Comparison of ENCODE assay signal across 9 cellular contexts in genomic region chr17:45428954-45429337, GRCh38. TPM values are rescaled to one million over a fixed set of nuclear protein-coding genes. Genes with fewer than 3 reads are reported as not detected.
A peak's percentile ranks its signal among the peaks of the same experiment; 100 is the strongest.
DNase-seq lines count a peak whose midpoint lies in the region; ATAC-seq lines count a peak whose summit lies in the region.
"Had no signal": no experiment of that assay in that cellular context is flagged by ENCODE, and none has a peak within 500 bp of the region (broad histone marks: within the 10 kb centered on the region; RNA-seq: fewer than 3 reads in every experiment).

No MANE protein-coding gene starts in this region.

- no peaks in the 10 kb centered on the region for H3K36me3 ChIP-seq in CD8-positive, alpha-beta memory T cell (ENCODE audit: insufficient read depth, low read length)
- no peaks in the 10 kb centered on the region for H3K36me3 ChIP-seq in naive thymus-derived CD4-positive, alpha-beta T cell (ENCODE audit: control insufficient read depth in 2 of 3, insufficient read depth in 3 of 3, low read length in 3 of 3)
- H3K36me3 ChIP-seq: adrenal gland had no signal

- no peak for ATAC-seq in naive thymus-derived CD4-positive, alpha-beta T cell
- ATAC-seq in GM21360 (IDR thresholded peaks at IDR 0.05; ENCODE audit: unreplicated experiment) = no peak
- no peak for ATAC-seq in activated CD4-positive, alpha-beta T cell treated with anti-CD3 and anti-CD28 coated beads for 36 hours

- no peaks in the 10 kb centered on the region for H3K9me3 Mint-ChIP-seq in CD8-positive, alpha-beta memory T cell
- no peaks in the 10 kb centered on the region for H3K9me3 Mint-ChIP-seq in IgD-negative memory B cell
- no peaks in the 10 kb centered on the region for H3K9me3 Mint-ChIP-seq in activated naive CD8-positive, alpha-beta T cell (ENCODE audit: low read depth)
- no peaks in the 10 kb centered on the region for H3K9me3 Mint-ChIP-seq in naive thymus-derived CD4-positive, alpha-beta T cell
- H3K9me3 Mint-ChIP-seq in activated CD4-positive, alpha-beta T cell treated with anti-CD3 and anti-CD28 coated beads for 36 hours (ENCODE audit: low read depth) = no peaks in the 10 kb centered on the region

- H3K36me3 Mint-ChIP-seq in CD8-positive, alpha-beta memory T cell = no peaks in the 10 kb centered on the region
- no peaks in the 10 kb centered on the region for H3K36me3 Mint-ChIP-seq in IgD-negative memory B cell
- H3K36me3 Mint-ChIP-seq in activated naive CD8-positive, alpha-beta T cell = no peaks in the 10 kb centered on the region
- H3K36me3 Mint-ChIP-seq in naive thymus-derived CD4-positive, alpha-beta T cell = peaks cover 0 to 2% (median 0%) of the 10 kb centered on the region in 5 donors
- H3K36me3 Mint-ChIP-seq in activated CD4-positive, alpha-beta T cell treated with anti-CD3 and anti-CD28 coated beads for 36 hours (ENCODE audit: low read depth) = no peaks in the 10 kb centered on the region

- no peak overlapping the region for H3K27ac ChIP-seq in CD8-positive, alpha-beta memory T cell (ENCODE audit: low read depth, low read length)
- no peak overlapping the region for H3K27ac ChIP-seq in naive thymus-derived CD4-positive, alpha-beta T cell (ENCODE audit: low read depth, low read length)

- H3K4me1 Mint-ChIP-seq in CD8-positive, alpha-beta memory T cell = peaks cover 22 to 33% (median 22%) of the 10 kb centered on the region in 3 donors
- peaks cover 18 to 26% (median 22%) of the 10 kb centered on the region in 3 donors for H3K4me1 Mint-ChIP-seq in IgD-negative memory B cell
- H3K4me1 Mint-ChIP-seq in activated naive CD8-positive, alpha-beta T cell (ENCODE audit: low read depth) = peaks cover 18% of the 10 kb centered on the region
- peaks cover 14 to 28% (median 26%) of the 10 kb centered on the region in 7 donors for H3K4me1 Mint-ChIP-seq in naive thymus-derived CD4-positive, alpha-beta T cell
- H3K4me1 Mint-ChIP-seq in activated CD4-positive, alpha-beta T cell treated with anti-CD3 and anti-CD28 coated beads for 36 hours = peaks cover 21% of the 10 kb centered on the region

- peak overlapping the region in 2 of 8 donors; percentile 56 to 85 for H3K27ac Mint-ChIP-seq in CD8-positive, alpha-beta memory T cell
- peak overlapping the region; percentile 87 to 99 (median 96) for H3K27ac Mint-ChIP-seq in IgD-negative memory B cell
- no peak overlapping the region for H3K27ac Mint-ChIP-seq in activated naive CD8-positive, alpha-beta T cell
- H3K27ac Mint-ChIP-seq in naive thymus-derived CD4-positive, alpha-beta T cell = peak overlapping the region in 3 of 9 donors; percentile 15 to 62 (median 43)
- no peak overlapping the region for H3K27ac Mint-ChIP-seq in activated CD4-positive, alpha-beta T cell treated with anti-CD3 and anti-CD28 coated beads for 36 hours

- CTCF ChIA-PET in CD8-positive, alpha-beta memory T cell (lab: Charles Lee) = interaction anchor here (1.0 to 1.8 kb wide), 3 partner anchors 11 to 20 kb away, joined by 3 to 6 read pairs (median 6); no protein-coding TSS in a partner anchor
- CTCF ChIA-PET in naive thymus-derived CD4-positive, alpha-beta T cell (lab: Charles Lee) = interaction anchor here (1.7 kb wide), 1 partner anchor 20 kb away, joined by 4 read pairs; no protein-coding TSS in a partner anchor
- CTCF ChIA-PET in activated CD4-positive, alpha-beta T cell treated with anti-CD3 and anti-CD28 coated beads for 36 hours (lab: Charles Lee) = interaction anchor here (0.6 to 1.7 kb wide), 9 partner anchors 13 to 403 kb away, joined by 3 to 6 read pairs (median 4); no protein-coding TSS in a partner anchor

- no peak overlapping the region for H3K4me3 ChIP-seq in CD8-positive, alpha-beta memory T cell (ENCODE audit: low read length)
- H3K4me3 ChIP-seq in naive thymus-derived CD4-positive, alpha-beta T cell (ENCODE audit: low read length) = no peak overlapping the region
- H3K4me3 ChIP-seq: adrenal gland had no signal

- peaks cover 15% of the 10 kb centered on the region for H3K4me1 ChIP-seq in CD8-positive, alpha-beta memory T cell (ENCODE audit: insufficient read depth, low read length)
- H3K4me1 ChIP-seq in naive thymus-derived CD4-positive, alpha-beta T cell (ENCODE audit: control insufficient read depth in 2 of 2, insufficient read depth in 2 of 2, low read length in 2 of 2) = peaks cover 11 to 14% of the 10 kb centered on the region in 2 donors

- intact Hi-C loops in naive thymus-derived CD4-positive, alpha-beta T cell (cut with micrococcal nuclease) = loop anchor here (2.0 kb wide), 4 partner anchors 18 to 574 kb away; no protein-coding TSS in a partner anchor
- intact Hi-C loops in activated CD4-positive, alpha-beta T cell treated with anti-CD3 and anti-CD28 coated beads for 36 hours (cut with DNase I, micrococcal nuclease) = loop anchor here (5.0 to 10.0 kb wide), 2 partner anchors 163 to 406 kb away; no protein-coding TSS in a partner anchor

- H3K4me3 Mint-ChIP-seq in CD8-positive, alpha-beta memory T cell = peak overlapping the region in 6 of 7 donors; percentile 57 to 84 (median 68)
- H3K4me3 Mint-ChIP-seq in IgD-negative memory B cell = peak overlapping the region; percentile 84 to 95 (median 88)
- H3K4me3 Mint-ChIP-seq in activated naive CD8-positive, alpha-beta T cell = peak overlapping the region; percentile 65
- H3K4me3 Mint-ChIP-seq in naive thymus-derived CD4-positive, alpha-beta T cell = peak overlapping the region; percentile 68 to 81 (median 78)
- no peak overlapping the region for H3K4me3 Mint-ChIP-seq in activated CD4-positive, alpha-beta T cell treated with anti-CD3 and anti-CD28 coated beads for 36 hours

- no peaks in the 10 kb centered on the region for H3K27me3 Mint-ChIP-seq in CD8-positive, alpha-beta memory T cell
- no peaks in the 10 kb centered on the region for H3K27me3 Mint-ChIP-seq in IgD-negative memory B cell
- no peaks in the 10 kb centered on the region for H3K27me3 Mint-ChIP-seq in activated naive CD8-positive, alpha-beta T cell
- no peaks in the 10 kb centered on the region for H3K27me3 Mint-ChIP-seq in naive thymus-derived CD4-positive, alpha-beta T cell
- peaks cover 6% of the 10 kb centered on the region for H3K27me3 Mint-ChIP-seq in activated CD4-positive, alpha-beta T cell treated with anti-CD3 and anti-CD28 coated beads for 36 hours

- DNase-seq in CD8-positive, alpha-beta memory T cell = no peak
- DNase-seq in naive thymus-derived CD4-positive, alpha-beta T cell = no peak
- DNase-seq in NCI-H510A (lab: John Stamatoyannopoulos, UW) (no peak), COLO829 (ENCODE audit: low spot score) (no peak)
- no peak for DNase-seq in activated CD4-positive, alpha-beta T cell treated with anti-CD3 and anti-CD28 coated beads for 36 hours

- no peaks in the 10 kb centered on the region for H3K9me3 ChIP-seq in CD8-positive, alpha-beta memory T cell (ENCODE audit: low read length)
- H3K9me3 ChIP-seq in naive thymus-derived CD4-positive, alpha-beta T cell (ENCODE audit: control insufficient read depth in 2 of 3, low read length in 3 of 3) = no peaks in the 10 kb centered on the region
- H3K9me3 ChIP-seq: adrenal gland had no signal

- POLR2A ChIA-PET in CD8-positive, alpha-beta memory T cell (lab: Charles Lee) = no interaction called here
- POLR2A ChIA-PET in naive thymus-derived CD4-positive, alpha-beta T cell (lab: Charles Lee) = no interaction called here
- POLR2A ChIA-PET in activated CD4-positive, alpha-beta T cell treated with anti-CD3 and anti-CD28 coated beads for 36 hours (lab: Charles Lee) = no interaction called here

- H3K27me3 ChIP-seq in CD8-positive, alpha-beta memory T cell (ENCODE audit: insufficient read depth, low read length, poor library complexity, severe bottlenecking) = no peaks in the 10 kb centered on the region
- no peaks in the 10 kb centered on the region for H3K27me3 ChIP-seq in naive thymus-derived CD4-positive, alpha-beta T cell (ENCODE audit: control insufficient read depth in 2 of 2, insufficient read depth in 2 of 2, low read length in 2 of 2)

RNA-seq across cellular contexts. Expression of gene ARHGAP27, which starts 3.7 kb away (rescaled TPM):
- total RNA-seq in CD8-positive, alpha-beta memory T cell = 10 to 100 TPM; 39.9 to 43.8 TPM
- 32.3 TPM for polyA plus RNA-seq in CD8-positive, alpha-beta memory T cell
- 65.3 TPM for polyA plus RNA-seq in IgD-negative memory B cell
- 100 to 1,000 TPM in 3 of 5 experiments, 10 to 100 TPM in 2; 53.4 to 126 (median 109) TPM for total RNA-seq in naive thymus-derived CD4-positive, alpha-beta T cell
- polyA plus RNA-seq in naive thymus-derived CD4-positive, alpha-beta T cell = 10 to 100 TPM; 20.1 to 38.9 TPM
- total RNA-seq in activated CD4-positive, alpha-beta T cell treated with anti-CD3 and anti-CD28 coated beads for 36 hours = 10 to 100 TPM; 43.2 to 43.5 TPM

Comparison
In these comparisons a context has a peak if more than half of its experiments do, and no peak if none do; other contexts are left out.
1. H3K27ac Mint-ChIP-seq: peak in IgD-negative memory B cell (3 of 3); none in activated naive CD8-positive, alpha-beta T cell (single experiment) and activated CD4-positive, alpha-beta T cell treated with anti-CD3 and anti-CD28 coated beads for 36 hours (single experiment).